Comparison of ENCODE assay signal across 13 cellular contexts in the genomic region with DNA sequence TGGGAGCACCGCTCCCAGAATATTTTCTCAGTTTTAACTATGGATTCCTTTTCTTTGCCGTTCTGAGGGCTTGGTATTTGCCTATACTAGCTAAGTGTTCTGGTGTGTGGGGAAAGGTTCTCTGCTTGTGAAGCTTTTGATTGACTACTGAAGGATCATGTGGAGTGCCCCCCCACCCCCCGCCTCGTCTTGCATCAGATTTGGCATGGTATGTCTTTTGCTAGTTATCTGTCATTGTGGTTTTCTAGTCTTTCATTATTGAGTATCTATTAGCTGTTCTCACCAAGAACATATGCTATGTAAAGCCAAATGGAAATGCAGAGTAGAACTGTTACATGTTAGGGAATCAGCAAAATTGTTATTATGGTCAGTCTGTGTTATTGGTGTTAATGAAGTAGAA. TPM values are rescaled to one million over a fixed set of nuclear protein-coding genes. Genes with fewer than 3 reads are reported as not detected.
A peak's percentile ranks its signal among the peaks of the same experiment; 100 is the strongest.
DNase-seq lines count a peak whose midpoint lies in the region; ATAC-seq and TF ChIP-seq lines count a peak whose summit lies in the region.
"Had no signal": no experiment of that assay in that cellular context is flagged by ENCODE, and none has a peak within 500 bp of the region (broad histone marks: within the 10 kb centered on the region; RNA-seq: fewer than 3 reads in every experiment).

No MANE protein-coding gene starts in this region.

- H3K36me3 ChIP-seq in gastroesophageal sphincter (peaks cover 0 to 20% of the 10 kb centered on the region in 2 donors), transverse colon (peaks cover 0 to 4% (median 0%) of the 10 kb centered on the region in 4 donors)

- peaks cover 35% of the 10 kb centered on the region for H3K36me3 Mint-ChIP-seq in activated CD4-positive, alpha-beta memory T cell treated with anti-CD3 and anti-CD28 coated beads, Interleukin-2, amount 10 ng/mL, durations not matched to agents 7 days and 5 days (ENCODE audit: low read depth)

- peaks cover 53% of the 10 kb centered on the region for H3K4me1 Mint-ChIP-seq in activated CD4-positive, alpha-beta memory T cell treated with anti-CD3 and anti-CD28 coated beads, Interleukin-2, amount 10 ng/mL, durations not matched to agents 7 days and 5 days

- no peak for TF ChIP-seq POLR2A in gastroesophageal sphincter (IDR thresholded peaks at IDR 0.05)
- no peak for TF ChIP-seq POLR2A in transverse colon (IDR thresholded peaks at IDR 0.05)

- WGBS in gastroesophageal sphincter (ENCODE audit: low coverage in 1 of 2), 2 donors: 48 to 71% methylated on average over 3 to 4 of the region's 4 CpGs
- 77 to 87% methylated on average over 3 to 4 of the region's 4 CpGs for WGBS in transverse colon (ENCODE audit: low coverage in 1 of 2), 2 donors

- H3K9me3 ChIP-seq in gastroesophageal sphincter (no peaks in the 10 kb centered on the region), transverse colon (no peaks in the 10 kb centered on the region)
- H3K9me3 ChIP-seq: neutrophil had no signal

- ATAC-seq in gastroesophageal sphincter (no peak), SK-N-SH treated with all-trans-retinoic acid at 6 μM for 48 hours (no peak)

- CTCF ChIA-PET in activated CD4-positive, alpha-beta memory T cell treated with anti-CD3 and anti-CD28 coated beads, Interleukin-2, amount 10 ng/mL, durations not matched to agents 7 days and 5 days (lab: Charles Lee): interaction anchor here (0.8 to 8.3 kb wide), 3 partner anchors 12 to 70 kb away, joined by 3 to 184 read pairs (median 7); partner anchors contain the start of gene MACF1

- H3K9me3 Mint-ChIP-seq in activated CD4-positive, alpha-beta memory T cell treated with anti-CD3 and anti-CD28 coated beads, Interleukin-2, amount 10 ng/mL, durations not matched to agents 7 days and 5 days: no peaks in the 10 kb centered on the region

- H3K27ac Mint-ChIP-seq in activated CD4-positive, alpha-beta memory T cell treated with anti-CD3 and anti-CD28 coated beads, Interleukin-2, amount 10 ng/mL, durations not matched to agents 7 days and 5 days: peak overlapping the region; percentile 27

- H3K4me1 ChIP-seq in gastroesophageal sphincter (peaks cover 10 to 70% (median 21%) of the 10 kb centered on the region in 3 donors), transverse colon (peaks cover 0 to 26% (median 9%) of the 10 kb centered on the region in 4 donors)

- TF ChIP-seq EP300 in gastroesophageal sphincter (IDR thresholded peaks at IDR 0.05): no peak
- no peak for TF ChIP-seq EP300 in transverse colon (IDR thresholded peaks at IDR 0.05; ENCODE audit: low read depth)

- H3K4me3 Mint-ChIP-seq in activated CD4-positive, alpha-beta memory T cell treated with anti-CD3 and anti-CD28 coated beads, Interleukin-2, amount 10 ng/mL, durations not matched to agents 7 days and 5 days: no peak overlapping the region

- TF ChIP-seq CTCF in gastroesophageal sphincter (IDR thresholded peaks at IDR 0.05): no peak
- TF ChIP-seq CTCF in transverse colon (IDR thresholded peaks at IDR 0.05): no peak

- POLR2A ChIA-PET in activated CD4-positive, alpha-beta memory T cell treated with anti-CD3 and anti-CD28 coated beads, Interleukin-2, amount 10 ng/mL, durations not matched to agents 7 days and 5 days (lab: Charles Lee): interaction anchor here (0.9 to 2.2 kb wide), 2 partner anchors 58 to 70 kb away, joined by 3 to 9 read pairs; no protein-coding TSS in a partner anchor

- no peak overlapping the region for H3K4me3 ChIP-seq in gastroesophageal sphincter
- no peak overlapping the region for H3K4me3 ChIP-seq in transverse colon
- H3K4me3 ChIP-seq: cardiac muscle cell had no signal

- intact Hi-C loops in transverse colon (cut with DNase I; ENCODE audit: low total_unique reads): loop anchor here (5.0 kb wide), 1 partner anchor 71 kb away; no protein-coding TSS in a partner anchor

- no peaks in the 10 kb centered on the region for H3K27me3 Mint-ChIP-seq in activated CD4-positive, alpha-beta memory T cell treated with anti-CD3 and anti-CD28 coated beads, Interleukin-2, amount 10 ng/mL, durations not matched to agents 7 days and 5 days

- no peaks in the 10 kb centered on the region for H3K27me3 ChIP-seq in gastroesophageal sphincter
- no peaks in the 10 kb centered on the region for H3K27me3 ChIP-seq in transverse colon
- H3K27me3 ChIP-seq: cardiac muscle cell, neutrophil had no signal

- H3K27ac ChIP-seq in gastroesophageal sphincter (peak overlapping the region; percentile 18 to 58 (median 56)), transverse colon (peak overlapping the region; percentile 8 to 50 (median 32))
- H3K27ac ChIP-seq: cardiac muscle cell, neutrophil had no signal

- in situ Hi-C loops in transverse colon (cut with MboI; ENCODE audit: low pct_ligation_motif_present in 1 of 4, low pct_unique_long_range_greater_than_20kb in 1 of 4, low sequenced_read_pairs in 3 of 4): loop anchor here (5.0 to 10.0 kb wide), 3 partner anchors 68 to 161 kb away; no protein-coding TSS in a partner anchor

- DNase-seq in stimulated activated CD4-positive, alpha-beta T cell treated with anti-CD3 and anti-CD28 coated beads, Interleukin-15, amount 100 ng/mL, for 24 hours: peak; percentile 16
- no peak for DNase-seq in stimulated activated CD4-positive, alpha-beta T cell treated with anti-CD3 and anti-CD28 coated beads, Interleukin-4, amount 100 ng/mL, for 24 hours
- no peak for DNase-seq in activated CD4-positive, alpha-beta memory T cell treated with anti-CD3 and anti-CD28 coated beads, Interleukin-2, amount 10 ng/mL, durations not matched to agents 7 days and 5 days
- DNase-seq in transverse colon (no peak), NCI-H2196 (lab: John Stamatoyannopoulos, UW; ENCODE audit: unreplicated experiment) (no peak)
- no peak for DNase-seq in effector CD4-positive, alpha-beta T cell
- DNase-seq: foreskin melanocyte, NCI-H146, substantia nigra had no signal

TF ChIP-seq in SK-N-SH treated with all-trans-retinoic acid at 6 μM for 48 hours, 23 proteins besides CTCF, POLR2A, EP300 and RAD21 (continues in another document):
- TF ChIP-seq SNAI2 (CRISPR knock-in tag; IDR thresholded peaks at IDR 0.05) (no peak), POU6F1 (CRISPR knock-in tag; IDR thresholded peaks at IDR 0.05; ENCODE audit: borderline replicate concordance, low read depth) (no peak), GLIS3 (CRISPR knock-in tag; IDR thresholded peaks at IDR 0.05) (no peak), TCF4 (CRISPR knock-in tag; IDR thresholded peaks at IDR 0.05; ENCODE audit: borderline replicate concordance) (no peak), TSHZ2 (CRISPR knock-in tag; IDR thresholded peaks at IDR 0.05) (no peak), ZFP30 (CRISPR knock-in tag; IDR thresholded peaks at IDR 0.05) (no peak)
- TF ChIP-seq, protein P1, sequence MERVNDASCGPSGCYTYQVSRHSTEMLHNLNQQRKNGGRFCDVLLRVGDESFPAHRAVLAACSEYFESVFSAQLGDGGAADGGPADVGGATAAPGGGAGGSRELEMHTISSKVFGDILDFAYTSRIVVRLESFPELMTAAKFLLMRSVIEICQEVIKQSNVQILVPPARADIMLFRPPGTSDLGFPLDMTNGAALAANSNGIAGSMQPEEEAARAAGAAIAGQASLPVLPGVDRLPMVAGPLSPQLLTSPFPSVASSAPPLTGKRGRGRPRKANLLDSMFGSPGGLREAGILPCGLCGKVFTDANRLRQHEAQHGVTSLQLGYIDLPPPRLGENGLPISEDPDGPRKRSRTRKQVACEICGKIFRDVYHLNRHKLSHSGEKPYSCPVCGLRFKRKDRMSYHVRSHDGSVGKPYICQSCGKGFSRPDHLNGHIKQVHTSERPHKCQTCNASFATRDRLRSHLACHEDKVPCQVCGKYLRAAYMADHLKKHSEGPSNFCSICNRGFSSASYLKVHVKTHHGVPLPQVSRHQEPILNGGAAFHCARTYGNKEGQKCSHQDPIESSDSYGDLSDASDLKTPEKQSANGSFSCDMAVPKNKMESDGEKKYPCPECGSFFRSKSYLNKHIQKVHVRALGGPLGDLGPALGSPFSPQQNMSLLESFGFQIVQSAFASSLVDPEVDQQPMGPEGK (CRISPR knock-in tag; IDR thresholded peaks at IDR 0.05; ENCODE audit: borderline replicate concordance): no peak

RNA-seq across cellular contexts. Expression of gene MACF1, which starts 58.3 kb away (rescaled TPM):
- 100 to 1,000 TPM; 345 to 381 TPM for total RNA-seq in activated CD4-positive, alpha-beta memory T cell treated with anti-CD3 and anti-CD28 coated beads, Interleukin-2, amount 10 ng/mL, durations not matched to agents 7 days and 5 days
- total RNA-seq in gastroesophageal sphincter (100 to 1,000 TPM; 454 to 752 (median 541) TPM), transverse colon (100 to 1,000 TPM; 190 to 300 (median 254) TPM)
